Comparison of ENCODE assay signal across 20 cellular contexts in genomic region chr2:8611246-8611645, GRCh38.
DNase-seq lines count a peak whose midpoint lies in the region; ATAC-seq, FAIRE-seq and TF ChIP-seq lines count a peak whose summit lies in the region.
"Had no signal": no experiment of that assay in that cellular context is flagged by ENCODE, and none has a peak within 500 bp of the region (broad histone marks: within the 10 kb centered on the region; RNA-seq: fewer than 3 reads in every experiment).

No MANE protein-coding gene starts in this region.

- no peak for FAIRE-seq in H54 (lab: Jason Lieb, UNC)
- FAIRE-seq: A204.1, D721Med, G401.6, GM12891, HTR-8/SVneo had no signal

- H3K9me3 Mint-ChIP-seq in Caco-2 (ENCODE audit: unreplicated experiment): no peaks in the 10 kb centered on the region
- H3K9me3 Mint-ChIP-seq in endodermal cell: peaks cover 6% of the 10 kb centered on the region

- H3K9me3 ChIP-seq in Caco-2: peaks cover 19% of the 10 kb centered on the region
- H3K9me3 ChIP-seq in endodermal cell (ENCODE audit: control insufficient read depth, low read length): peaks cover 5% of the 10 kb centered on the region
- H3K9me3 ChIP-seq: HAP-1 had no signal

- H3K4me3 Mint-ChIP-seq in Caco-2 (ENCODE audit: unreplicated experiment) (peak overlapping the region; percentile 5), endodermal cell (no peak overlapping the region)
- H3K4me3 Mint-ChIP-seq: B cell; CD4-positive, alpha-beta memory T cell had no signal

- H3K27me3 Mint-ChIP-seq in Caco-2 (ENCODE audit: insufficient read depth, unreplicated experiment) (no peaks in the 10 kb centered on the region), endodermal cell (ENCODE audit: insufficient read depth) (peaks cover 46% of the 10 kb centered on the region)
- H3K27me3 Mint-ChIP-seq: CD4-positive, alpha-beta memory T cell had no signal

- DNase-seq in Caco-2 (peak in 1 of 2 experiments; percentile 18), endodermal cell (peak; percentile 22), mesenteric fat pad (ENCODE audit: low spot score) (peak; percentile 81), posterior vena cava (ENCODE audit: low spot score) (peak; percentile 75), H54 (ENCODE audit: insufficient read length, low spot score) (no peak), NCI-H2196 (lab: John Stamatoyannopoulos, UW; ENCODE audit: unreplicated experiment) (no peak)
- DNase-seq: CD4-positive, alpha-beta memory T cell; DMS153; DMS79 treated with DMSO at 0.1 percent for 48 hours; EL; GOT3 had no signal

- no peak overlapping the region for H3K4me3 ChIP-seq in Caco-2 (ENCODE audit: low read depth, low read length)
- H3K4me3 ChIP-seq in endodermal cell (ENCODE audit: low read length): no peak overlapping the region
- H3K4me3 ChIP-seq: HAP-1 had no signal

- H3K27ac ChIP-seq in endodermal cell (ENCODE audit: low read depth, low read length): no peak overlapping the region
- H3K27ac ChIP-seq: C4-2B had no signal

- no peak for TF ChIP-seq CTCF in Caco-2 (IDR thresholded peaks at IDR 0.05; ENCODE audit: insufficient read depth in 1 of 2, low read depth in 1 of 2, low read length in 1 of 2, severe bottlenecking in 1 of 2, unreplicated experiment in 1 of 2)
- no peak for TF ChIP-seq CTCF in endodermal cell (conservative IDR thresholded peaks at IDR 0.05)

- H3K4me1 ChIP-seq in Caco-2 (peaks cover 73% of the 10 kb centered on the region), endodermal cell (ENCODE audit: control insufficient read depth, insufficient read depth, low read length) (peaks cover 13% of the 10 kb centered on the region)
- H3K4me1 ChIP-seq: HAP-1 had no signal

- H3K4me1 Mint-ChIP-seq in Caco-2 (ENCODE audit: low read depth, unreplicated experiment): peaks cover 66% of the 10 kb centered on the region
- peaks cover 17% of the 10 kb centered on the region for H3K4me1 Mint-ChIP-seq in endodermal cell
- H3K4me1 Mint-ChIP-seq: B cell had no signal

- intact Hi-C loops in Caco-2 (cut with micrococcal nuclease; ENCODE audit: unreplicated experiment): no loop called here
- intact Hi-C loops in posterior vena cava (cut with DNase I): no loop called here

- POLR2A ChIA-PET in Caco-2 (lab: Charles Lee): interaction anchor here (2.0 kb wide), 1 partner anchor 71 kb away, joined by 9 read pairs; the partner anchor contains the start of gene ID2

- H3K36me3 Mint-ChIP-seq in Caco-2 (ENCODE audit: insufficient read depth, unreplicated experiment) (peaks cover 21% of the 10 kb centered on the region), endodermal cell (ENCODE audit: low read depth) (no peaks in the 10 kb centered on the region)

- no peak for TF ChIP-seq POLR2A in H54 (IDR thresholded peaks at IDR 0.05; ENCODE audit: low read depth, low read length)

- ATAC-seq in HG03108 (IDR thresholded peaks at IDR 0.05; ENCODE audit: unreplicated experiment): no peak

- H3K36me3 ChIP-seq in Caco-2 (ENCODE audit: control insufficient read depth, insufficient read depth, low read length) (no peaks in the 10 kb centered on the region; the same call in 1 of the 2 replicates), endodermal cell (ENCODE audit: control insufficient read depth, insufficient read depth, low read length) (no peaks in the 10 kb centered on the region)
- H3K36me3 ChIP-seq: HAP-1 had no signal

- H3K27ac Mint-ChIP-seq in Caco-2 (ENCODE audit: unreplicated experiment) (peak overlapping the region; percentile 69), endodermal cell (no peak overlapping the region)
- H3K27ac Mint-ChIP-seq: B cell; CD4-positive, alpha-beta memory T cell had no signal

- no TSS peak for BruUV-seq in Caco-2 (replicated peaks; lab: Mats Ljungman, UMichigan)

- CTCF ChIA-PET in Caco-2 (lab: Charles Lee): no interaction called here

- WGBS in endodermal cell (ENCODE audit: insufficient coverage in 1 of 2, insufficient read length in 1 of 2), 2 experiments: 97% methylated on average over 7 of the region's 7 CpGs; no CpG with 5 or more reads in 1 of the 2 experiments

- no peak overlapping the region for H3K9ac ChIP-seq in endodermal cell (ENCODE audit: extremely low read depth, low read length, poor library complexity, severe bottlenecking)

- H3K27me3 ChIP-seq in Caco-2 (replicated peaks; ENCODE audit: control insufficient read depth, insufficient read depth, low read length) (no peaks in the 10 kb centered on the region), endodermal cell (ENCODE audit: control insufficient read depth, insufficient read depth, low read length, poor library complexity, severe bottlenecking) (no peaks in the 10 kb centered on the region)

Comparison
In these comparisons a context has a peak if more than half of its experiments do, and no peak if none do; other contexts are left out.
1. DNase-seq: peak in endodermal cell (single experiment), mesenteric fat pad (single experiment) and posterior vena cava (single experiment); none in H54 (single experiment) and NCI-H2196 (single experiment).